In genomic region chr11:126189109-126189929, GRCh38 we compare ENCODE assay signal across 1 cellular context.
TF ChIP-seq lines count a peak whose summit lies in the region.

No MANE protein-coding gene starts in this region.

TF ChIP-seq in HepG2, 621 proteins besides CTCF, POLR2A, EP300 and RAD21 (continued from another document and continues in another):
- TF ChIP-seq AHDC1 (CRISPR knock-in tag; IDR thresholded peaks at IDR 0.05; ENCODE audit: borderline replicate concordance) (peak; percentile 60; the same call in 1 of the 2 replicates), TGIF2 (CRISPR knock-in tag; IDR thresholded peaks at IDR 0.05) (peak; percentile 42; the same call in 1 of the 2 replicates), ONECUT2 (CRISPR knock-in tag; IDR thresholded peaks at IDR 0.05) (no peak), ZNF496 (CRISPR knock-in tag; IDR thresholded peaks at IDR 0.05; ENCODE audit: insufficient replicate concordance) (no peak), ZNF512 (CRISPR knock-in tag; IDR thresholded peaks at IDR 0.05) (no peak), FOXM1 (CRISPR knock-in tag; IDR thresholded peaks at IDR 0.05) (no peak), NR1H2 (CRISPR knock-in tag; IDR thresholded peaks at IDR 0.05; ENCODE audit: borderline replicate concordance, low read depth) (no peak), HNRNPUL1 (IDR thresholded peaks at IDR 0.05; ENCODE audit: low read depth, low read length) (no peak), CSRNP2 (CRISPR knock-in tag; conservative IDR thresholded peaks at IDR 0.05; ENCODE audit: low read depth) (no peak), TRIM24 (CRISPR knock-in tag; IDR thresholded peaks at IDR 0.05) (no peak), ZNF383 (CRISPR knock-in tag; IDR thresholded peaks at IDR 0.05; ENCODE audit: borderline replicate concordance) (no peak; the same call in 1 of the 2 replicates), ZBTB20 (CRISPR knock-in tag; IDR thresholded peaks at IDR 0.05; ENCODE audit: borderline replicate concordance, low read depth) (0 out of 2 replicates have a peak, but pooled peaks have one; percentile 44), FOXJ3 (CRISPR knock-in tag; IDR thresholded peaks at IDR 0.05; ENCODE audit: borderline replicate concordance) (no peak; the same call in 1 of the 2 replicates), POGZ (CRISPR knock-in tag; IDR thresholded peaks at IDR 0.05) (peak; percentile 68), SRY (CRISPR knock-in tag; IDR thresholded peaks at IDR 0.05) (no peak), THAP7 (CRISPR knock-in tag; IDR thresholded peaks at IDR 0.05) (no peak), IKZF1 (IDR thresholded peaks at IDR 0.05) (no peak), ZNF142 (CRISPR knock-in tag; IDR thresholded peaks at IDR 0.05) (no peak), SMAD3 (CRISPR knock-in tag; IDR thresholded peaks at IDR 0.05) (no peak), POLR2AphosphoS2 (IDR thresholded peaks at IDR 0.05; ENCODE audit: low read depth, low read length) (no peak)
- TF ChIP-seq, protein P1, sequence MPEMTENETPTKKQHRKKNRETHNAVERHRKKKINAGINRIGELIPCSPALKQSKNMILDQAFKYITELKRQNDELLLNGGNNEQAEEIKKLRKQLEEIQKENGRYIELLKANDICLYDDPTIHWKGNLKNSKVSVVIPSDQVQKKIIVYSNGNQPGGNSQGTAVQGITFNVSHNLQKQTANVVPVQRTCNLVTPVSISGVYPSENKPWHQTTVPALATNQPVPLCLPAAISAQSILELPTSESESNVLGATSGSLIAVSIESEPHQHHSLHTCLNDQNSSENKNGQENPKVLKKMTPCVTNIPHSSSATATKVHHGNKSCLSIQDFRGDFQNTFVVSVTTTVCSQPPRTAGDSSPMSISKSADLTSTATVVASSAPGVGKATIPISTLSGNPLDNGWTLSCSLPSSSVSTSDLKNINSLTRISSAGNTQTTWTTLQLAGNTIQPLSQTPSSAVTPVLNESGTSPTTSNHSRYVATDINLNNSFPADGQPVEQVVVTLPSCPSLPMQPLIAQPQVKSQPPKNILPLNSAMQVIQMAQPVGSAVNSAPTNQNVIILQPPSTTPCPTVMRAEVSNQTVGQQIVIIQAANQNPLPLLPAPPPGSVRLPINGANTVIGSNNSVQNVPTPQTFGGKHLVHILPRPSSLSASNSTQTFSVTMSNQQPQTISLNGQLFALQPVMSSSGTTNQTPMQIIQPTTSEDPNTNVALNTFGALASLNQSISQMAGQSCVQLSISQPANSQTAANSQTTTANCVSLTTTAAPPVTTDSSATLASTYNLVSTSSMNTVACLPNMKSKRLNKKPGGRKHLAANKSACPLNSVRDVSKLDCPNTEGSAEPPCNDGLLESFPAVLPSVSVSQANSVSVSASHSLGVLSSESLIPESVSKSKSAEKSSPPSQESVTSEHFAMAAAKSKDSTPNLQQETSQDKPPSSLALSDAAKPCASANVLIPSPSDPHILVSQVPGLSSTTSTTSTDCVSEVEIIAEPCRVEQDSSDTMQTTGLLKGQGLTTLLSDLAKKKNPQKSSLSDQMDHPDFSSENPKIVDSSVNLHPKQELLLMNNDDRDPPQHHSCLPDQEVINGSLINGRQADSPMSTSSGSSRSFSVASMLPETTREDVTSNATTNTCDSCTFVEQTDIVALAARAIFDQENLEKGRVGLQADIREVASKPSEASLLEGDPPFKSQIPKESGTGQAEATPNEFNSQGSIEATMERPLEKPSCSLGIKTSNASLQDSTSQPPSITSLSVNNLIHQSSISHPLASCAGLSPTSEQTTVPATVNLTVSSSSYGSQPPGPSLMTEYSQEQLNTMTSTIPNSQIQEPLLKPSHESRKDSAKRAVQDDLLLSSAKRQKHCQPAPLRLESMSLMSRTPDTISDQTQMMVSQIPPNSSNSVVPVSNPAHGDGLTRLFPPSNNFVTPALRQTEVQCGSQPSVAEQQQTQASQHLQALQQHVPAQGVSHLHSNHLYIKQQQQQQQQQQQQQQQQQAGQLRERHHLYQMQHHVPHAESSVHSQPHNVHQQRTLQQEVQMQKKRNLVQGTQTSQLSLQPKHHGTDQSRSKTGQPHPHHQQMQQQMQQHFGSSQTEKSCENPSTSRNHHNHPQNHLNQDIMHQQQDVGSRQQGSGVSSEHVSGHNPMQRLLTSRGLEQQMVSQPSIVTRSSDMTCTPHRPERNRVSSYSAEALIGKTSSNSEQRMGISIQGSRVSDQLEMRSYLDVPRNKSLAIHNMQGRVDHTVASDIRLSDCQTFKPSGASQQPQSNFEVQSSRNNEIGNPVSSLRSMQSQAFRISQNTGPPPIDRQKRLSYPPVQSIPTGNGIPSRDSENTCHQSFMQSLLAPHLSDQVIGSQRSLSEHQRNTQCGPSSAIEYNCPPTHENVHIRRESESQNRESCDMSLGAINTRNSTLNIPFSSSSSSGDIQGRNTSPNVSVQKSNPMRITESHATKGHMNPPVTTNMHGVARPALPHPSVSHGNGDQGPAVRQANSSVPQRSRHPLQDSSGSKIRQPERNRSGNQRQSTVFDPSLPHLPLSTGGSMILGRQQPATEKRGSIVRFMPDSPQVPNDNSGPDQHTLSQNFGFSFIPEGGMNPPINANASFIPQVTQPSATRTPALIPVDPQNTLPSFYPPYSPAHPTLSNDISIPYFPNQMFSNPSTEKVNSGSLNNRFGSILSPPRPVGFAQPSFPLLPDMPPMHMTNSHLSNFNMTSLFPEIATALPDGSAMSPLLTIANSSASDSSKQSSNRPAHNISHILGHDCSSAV (CRISPR knock-in tag; IDR thresholded peaks at IDR 0.05; ENCODE audit: borderline replicate concordance) = no peak
- TF ChIP-seq, protein P2, sequence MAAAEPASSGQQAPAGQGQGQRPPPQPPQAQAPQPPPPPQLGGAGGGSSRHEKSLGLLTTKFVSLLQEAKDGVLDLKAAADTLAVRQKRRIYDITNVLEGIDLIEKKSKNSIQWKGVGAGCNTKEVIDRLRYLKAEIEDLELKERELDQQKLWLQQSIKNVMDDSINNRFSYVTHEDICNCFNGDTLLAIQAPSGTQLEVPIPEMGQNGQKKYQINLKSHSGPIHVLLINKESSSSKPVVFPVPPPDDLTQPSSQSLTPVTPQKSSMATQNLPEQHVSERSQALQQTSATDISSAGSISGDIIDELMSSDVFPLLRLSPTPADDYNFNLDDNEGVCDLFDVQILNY (CRISPR knock-in tag; conservative IDR thresholded peaks at IDR 0.05) = no peak
- TF ChIP-seq, protein P3, sequence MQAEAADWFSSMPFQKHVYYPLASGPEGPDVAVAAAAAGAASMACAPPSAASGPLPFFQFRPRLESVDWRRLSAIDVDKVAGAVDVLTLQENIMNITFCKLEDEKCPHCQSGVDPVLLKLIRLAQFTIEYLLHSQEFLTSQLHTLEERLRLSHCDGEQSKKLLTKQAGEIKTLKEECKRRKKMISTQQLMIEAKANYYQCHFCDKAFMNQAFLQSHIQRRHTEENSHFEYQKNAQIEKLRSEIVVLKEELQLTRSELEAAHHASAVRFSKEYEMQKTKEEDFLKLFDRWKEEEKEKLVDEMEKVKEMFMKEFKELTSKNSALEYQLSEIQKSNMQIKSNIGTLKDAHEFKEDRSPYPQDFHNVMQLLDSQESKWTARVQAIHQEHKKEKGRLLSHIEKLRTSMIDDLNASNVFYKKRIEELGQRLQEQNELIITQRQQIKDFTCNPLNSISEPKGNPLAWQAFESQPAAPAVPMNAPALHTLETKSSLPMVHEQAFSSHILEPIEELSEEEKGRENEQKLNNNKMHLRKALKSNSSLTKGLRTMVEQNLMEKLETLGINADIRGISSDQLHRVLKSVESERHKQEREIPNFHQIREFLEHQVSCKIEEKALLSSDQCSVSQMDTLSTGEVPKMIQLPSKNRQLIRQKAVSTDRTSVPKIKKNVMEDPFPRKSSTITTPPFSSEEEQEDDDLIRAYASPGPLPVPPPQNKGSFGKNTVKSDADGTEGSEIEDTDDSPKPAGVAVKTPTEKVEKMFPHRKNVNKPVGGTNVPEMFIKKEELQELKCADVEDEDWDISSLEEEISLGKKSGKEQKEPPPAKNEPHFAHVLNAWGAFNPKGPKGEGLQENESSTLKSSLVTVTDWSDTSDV (CRISPR knock-in tag; IDR thresholded peaks at IDR 0.05) = no peak
